Comparison of ENCODE assay signal across 8 cellular contexts in the genomic region with DNA sequence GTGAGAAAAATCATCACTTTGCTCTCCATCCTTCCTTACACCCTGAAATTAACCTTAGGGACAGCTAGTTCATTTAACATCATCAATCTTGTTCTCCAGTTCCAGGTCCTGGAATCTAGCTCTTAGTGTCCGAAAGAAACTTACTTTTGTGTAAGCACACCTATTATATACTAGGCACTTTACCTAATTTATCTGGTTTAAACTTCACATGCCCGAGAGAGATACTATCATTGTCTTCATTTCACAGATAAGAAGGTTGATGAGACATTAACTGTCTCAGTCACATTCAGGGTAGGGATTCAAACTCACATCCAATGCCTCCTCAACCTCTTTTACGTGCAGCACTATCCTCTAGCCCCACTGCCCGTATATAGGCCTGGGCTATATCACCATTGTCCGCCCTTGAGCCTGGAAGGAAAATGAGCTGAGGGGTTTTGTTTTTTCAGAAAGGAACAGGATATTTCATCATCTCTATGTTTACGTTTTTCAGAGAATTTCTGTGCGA. TPM values are rescaled to one million over a fixed set of nuclear protein-coding genes. Genes with fewer than 3 reads are reported as not detected.
DNase-seq lines count a peak whose midpoint lies in the region; ATAC-seq and TF ChIP-seq lines count a peak whose summit lies in the region.

No MANE protein-coding gene starts in this region.

- peak overlapping the region; percentile 91 for H3K27ac ChIP-seq in HUES64 (ENCODE audit: low read depth, low read length)
- H3K27ac ChIP-seq in muscle layer of duodenum (ENCODE audit: low read length): peak overlapping the region; percentile 99

- peak overlapping the region; percentile 95 for H3K4me3 ChIP-seq in HUES64 (ENCODE audit: low read length)
- H3K4me3 ChIP-seq in choroid plexus epithelial cell (ENCODE audit: low read depth, low read length): peak overlapping the region; percentile 94
- H3K4me3 ChIP-seq in muscle layer of duodenum (ENCODE audit: low read depth in 1 of 2, low read length in 2 of 2): peak overlapping the region; percentile 91 to 99

- 54% methylated on average over 7 of the region's 7 CpGs for WGBS in HUES64

- H3K27me3 ChIP-seq in HUES64 (ENCODE audit: insufficient read depth, low read length) (peaks cover 12% of the 10 kb centered on the region; the same call in 1 of the 2 replicates), muscle layer of duodenum (ENCODE audit: low read depth, low read length) (no peaks in the 10 kb centered on the region)

- no peak for DNase-seq in choroid plexus epithelial cell (ENCODE audit: low read depth)
- no peak for DNase-seq in stimulated activated naive CD4-positive, alpha-beta T cell (lab: John Stamatoyannopoulos, UW)
- no peak for DNase-seq in COLO829 (ENCODE audit: low spot score)
- no peak for DNase-seq in kidney glomerular epithelial cell (lab: John Stamatoyannopoulos, UW)

- H3K36me3 ChIP-seq in HUES64 (ENCODE audit: insufficient read depth, low read length): no peaks in the 10 kb centered on the region
- H3K36me3 ChIP-seq in muscle layer of duodenum (ENCODE audit: control insufficient read depth in 1 of 2, insufficient read depth in 2 of 2, low read length in 2 of 2): no peaks in the 10 kb centered on the region

- peak overlapping the region; percentile 92 for H3K9ac ChIP-seq in HUES64 (ENCODE audit: low read depth, low read length)

- peaks cover 13% of the 10 kb centered on the region; the same call in 1 of the 2 replicates for H3K4me1 ChIP-seq in HUES64 (ENCODE audit: insufficient read depth, low read length)
- H3K4me1 ChIP-seq in muscle layer of duodenum (ENCODE audit: control insufficient read depth in 1 of 2, insufficient read depth in 2 of 2, low read length in 2 of 2): peaks cover 16 to 22% of the 10 kb centered on the region in 2 donors

- H3K9me3 ChIP-seq in HUES64 (ENCODE audit: insufficient read depth, low read depth, low read length): no peaks in the 10 kb centered on the region
- H3K9me3 ChIP-seq in muscle layer of duodenum (ENCODE audit: control insufficient read depth in 1 of 2, low read length in 2 of 2): no peaks in the 10 kb centered on the region

- ATAC-seq in GM18867 (IDR thresholded peaks at IDR 0.05; ENCODE audit: unreplicated experiment): peak; percentile 12
- ATAC-seq in GM18858 (IDR thresholded peaks at IDR 0.05; ENCODE audit: unreplicated experiment): no peak

- TF ChIP-seq CTCF in choroid plexus epithelial cell (conservative IDR thresholded peaks at IDR 0.05; ENCODE audit: low read depth, low read length): no peak

RNA-seq across cellular contexts. Expression of a gene that starts 0.5 kb away (rescaled TPM):
- 112 TPM for polyA plus RNA-seq in HUES64 (2013, experiment 1 of 2)
- polyA plus RNA-seq in HUES64 (2013, experiment 2 of 2): 121 TPM

RNA-seq across cellular contexts. Expression of a gene that starts 8.2 kb away (rescaled TPM):
- 2.9 TPM for polyA plus RNA-seq in HUES64 (2013, experiment 1 of 2)
- 3.4 TPM for polyA plus RNA-seq in HUES64 (2013, experiment 2 of 2)

RNA-seq across cellular contexts. Expression of a gene that starts 26.0 kb away (rescaled TPM):
- not detected for polyA plus RNA-seq in HUES64 (2013, experiment 1 of 2)
- not detected for polyA plus RNA-seq in HUES64 (2013, experiment 2 of 2)

RNA-seq across cellular contexts. Expression of a gene that starts 49.1 kb away (rescaled TPM):
- polyA plus RNA-seq in HUES64 (2013, experiment 1 of 2): not detected
- polyA plus RNA-seq in HUES64 (2013, experiment 2 of 2): not detected
